10 cellular contexts compared by ENCODE assay signal in genomic region chr5:59760798-59761348, GRCh38.
DNase-seq lines count a peak whose midpoint lies in the region; ATAC-seq lines count a peak whose summit lies in the region.
"Had no signal": no experiment of that assay in that cellular context is flagged by ENCODE, and none has a peak within 500 bp of the region (broad histone marks: within the 10 kb centered on the region; RNA-seq: fewer than 3 reads in every experiment).

No MANE protein-coding gene starts in this region.

- POLR2A ChIA-PET in activated CD4-positive, alpha-beta T cell treated with anti-CD3 and anti-CD28 coated beads, Interleukin-2, amount 10 ng/mL, durations not matched to agents 7 days and 5 days (lab: Charles Lee) = no interaction called here

- H3K4me3 Mint-ChIP-seq in activated CD4-positive, alpha-beta T cell treated with anti-CD3 and anti-CD28 coated beads, Interleukin-2, amount 10 ng/mL, durations not matched to agents 7 days and 5 days = no peak overlapping the region
- no peak overlapping the region for H3K4me3 Mint-ChIP-seq in T-helper 17 cell

- H3K9me3 ChIP-seq in skeletal muscle satellite cell (replicated peaks; ENCODE audit: low read length) (no peaks in the 10 kb centered on the region), T-helper 17 cell (ENCODE audit: control insufficient read depth, low read length, poor library complexity, severe bottlenecking) (no peaks in the 10 kb centered on the region)
- H3K9me3 ChIP-seq: upper lobe of right lung had no signal

- H3K27me3 ChIP-seq in skeletal muscle satellite cell (ENCODE audit: control insufficient read depth, insufficient read depth, low read length) = no peaks in the 10 kb centered on the region
- H3K27me3 ChIP-seq: upper lobe of right lung had no signal

- ATAC-seq in HG03457 (IDR thresholded peaks at IDR 0.05; ENCODE audit: unreplicated experiment) = peak; percentile 73
- ATAC-seq in T-helper 17 cell = no peak
- ATAC-seq: upper lobe of right lung had no signal

- no peak overlapping the region for H3K4me3 ChIP-seq in skeletal muscle satellite cell (ENCODE audit: low read length)
- H3K4me3 ChIP-seq: skin epidermis, upper lobe of right lung had no signal

- H3K4me1 Mint-ChIP-seq in activated CD4-positive, alpha-beta T cell treated with anti-CD3 and anti-CD28 coated beads, Interleukin-2, amount 10 ng/mL, durations not matched to agents 7 days and 5 days = no peaks in the 10 kb centered on the region
- no peaks in the 10 kb centered on the region for H3K4me1 Mint-ChIP-seq in T-helper 17 cell

- no peaks in the 10 kb centered on the region for H3K36me3 ChIP-seq in skeletal muscle satellite cell (ENCODE audit: insufficient read depth, low read length)
- H3K36me3 ChIP-seq: upper lobe of right lung had no signal

- H3K4me2 ChIP-seq in skeletal muscle satellite cell (ENCODE audit: low read length) = peak overlapping the region; percentile 62

- peaks cover 1% of the 10 kb centered on the region for H3K27me3 Mint-ChIP-seq in activated CD4-positive, alpha-beta T cell treated with anti-CD3 and anti-CD28 coated beads, Interleukin-2, amount 10 ng/mL, durations not matched to agents 7 days and 5 days
- H3K27me3 Mint-ChIP-seq in T-helper 17 cell = peaks cover 17% of the 10 kb centered on the region

- H3K9ac ChIP-seq in skeletal muscle satellite cell (ENCODE audit: low read depth, low read length) = peak overlapping the region; percentile 53

- no peak overlapping the region for H3K27ac Mint-ChIP-seq in activated CD4-positive, alpha-beta T cell treated with anti-CD3 and anti-CD28 coated beads, Interleukin-2, amount 10 ng/mL, durations not matched to agents 7 days and 5 days
- H3K27ac Mint-ChIP-seq in T-helper 17 cell = no peak overlapping the region

- peak; percentile 7 for DNase-seq in activated CD4-positive, alpha-beta T cell treated with anti-CD3 and anti-CD28 coated beads, Interleukin-2, amount 10 ng/mL, durations not matched to agents 7 days and 5 days
- no peak for DNase-seq in activated CD4-positive, alpha-beta T cell treated with anti-CD3 and anti-CD28 coated beads for 4 hours
- DNase-seq in astrocyte of the hippocampus (ENCODE audit: low read depth, low spot score) (peak; percentile 54), T-helper 17 cell (no peak), SKM-1 treated with dmso at 0.1 percent for 144 hours (lab: John Stamatoyannopoulos, UW; ENCODE audit: unreplicated experiment) (no peak), COR-L47 (lab: John Stamatoyannopoulos, UW) (no peak)
- DNase-seq: upper lobe of right lung had no signal

- peaks cover 23% of the 10 kb centered on the region for H3K4me1 ChIP-seq in skeletal muscle satellite cell (ENCODE audit: control insufficient read depth, insufficient read depth, low read length)
- H3K4me1 ChIP-seq: upper lobe of right lung had no signal

- CTCF ChIA-PET in activated CD4-positive, alpha-beta T cell treated with anti-CD3 and anti-CD28 coated beads, Interleukin-2, amount 10 ng/mL, durations not matched to agents 7 days and 5 days (lab: Charles Lee) = interaction anchor here (0.9 kb wide), 1 partner anchor 586 kb away, joined by 3 read pairs; no protein-coding TSS in a partner anchor

- no peaks in the 10 kb centered on the region for H3K9me3 Mint-ChIP-seq in activated CD4-positive, alpha-beta T cell treated with anti-CD3 and anti-CD28 coated beads, Interleukin-2, amount 10 ng/mL, durations not matched to agents 7 days and 5 days

- no peaks in the 10 kb centered on the region for H3K36me3 Mint-ChIP-seq in activated CD4-positive, alpha-beta T cell treated with anti-CD3 and anti-CD28 coated beads, Interleukin-2, amount 10 ng/mL, durations not matched to agents 7 days and 5 days (ENCODE audit: low read depth)
- H3K36me3 Mint-ChIP-seq in T-helper 17 cell (ENCODE audit: low read depth) = no peaks in the 10 kb centered on the region

Comparison
In these comparisons a context has a peak if more than half of its experiments do, and no peak if none do; other contexts are left out.
1. DNase-seq: peak in activated CD4-positive, alpha-beta T cell treated with anti-CD3 and anti-CD28 coated beads, Interleukin-2, amount 10 ng/mL, durations not matched to agents 7 days and 5 days (single experiment) and astrocyte of the hippocampus (single experiment); none in activated CD4-positive, alpha-beta T cell treated with anti-CD3 and anti-CD28 coated beads for 4 hours (0 of 2), T-helper 17 cell (0 of 3), SKM-1 treated with dmso at 0.1 percent for 144 hours (single experiment) and COR-L47 (single experiment).